In genomic region chr1:91781371-91781825, GRCh38 we compare ENCODE assay signal across 10 cellular contexts.
A peak's percentile ranks its signal among the peaks of the same experiment; 100 is the strongest.
DNase-seq lines count a peak whose midpoint lies in the region; ATAC-seq and TF ChIP-seq lines count a peak whose summit lies in the region.
"Had no signal": no experiment of that assay in that cellular context is flagged by ENCODE, and none has a peak within 500 bp of the region (broad histone marks: within the 10 kb centered on the region; RNA-seq: fewer than 3 reads in every experiment).

No MANE protein-coding gene starts in this region.

- no peaks in the 10 kb centered on the region for H3K36me3 ChIP-seq in A673 (ENCODE audit: insufficient read depth, low read length, poor library complexity, severe bottlenecking)
- H3K36me3 ChIP-seq in IMR-90 (ENCODE audit: control insufficient read depth, insufficient read depth, low read length), result no peaks in the 10 kb centered on the region
- H3K36me3 ChIP-seq in muscle layer of colon (ENCODE audit: insufficient read depth, low read length), result peaks cover 8% of the 10 kb centered on the region

- H3K4me3 ChIP-seq in A673 (ENCODE audit: low read depth, low read length, poor library complexity, severe bottlenecking), result no peak overlapping the region
- H3K4me3 ChIP-seq in IMR-90 (ENCODE audit: insufficient read depth, low read depth, low read length), result no peak overlapping the region
- H3K4me3 ChIP-seq in muscle layer of colon (ENCODE audit: low read depth in 1 of 2, low read length in 2 of 2), result no peak overlapping the region

- no peaks in the 10 kb centered on the region for H3K9me3 Mint-ChIP-seq in central memory CD8-positive, alpha-beta T cell
- H3K9me3 Mint-ChIP-seq: CD4-positive, CD25-positive, alpha-beta regulatory T cell had no signal

- POLR2A ChIA-PET in A673 (lab: Charles Lee; ENCODE audit: low non-redundant PET), result interaction anchor here (0.6 kb wide), 1 partner anchor 407 kb away, joined by 3 read pairs; no protein-coding TSS in a partner anchor
- POLR2A ChIA-PET in IMR-90 (lab: Charles Lee; ENCODE audit: unreplicated experiment), result interaction anchor here (0.6 kb wide), 1 partner anchor 147 kb away, joined by 4 read pairs; no protein-coding TSS in a partner anchor

- peaks cover 31% of the 10 kb centered on the region for H3K36me3 Mint-ChIP-seq in central memory CD8-positive, alpha-beta T cell (ENCODE audit: insufficient read depth)

- DNase-seq in A673 (ENCODE audit: low spot score) (peak; percentile 83), IMR-90 (peak; percentile 93), ecto neural progenitor cell (ENCODE audit: low spot score) (no peak), NCI-H1436 (lab: John Stamatoyannopoulos, UW) (no peak)
- DNase-seq in central memory CD8-positive, alpha-beta T cell (ENCODE audit: low spot score in 2 of 2), result no peak
- DNase-seq: CD4-positive, CD25-positive, alpha-beta regulatory T cell had no signal

- H3K4me1 Mint-ChIP-seq in central memory CD8-positive, alpha-beta T cell, result peaks cover 56% of the 10 kb centered on the region

- H2BK120ac ChIP-seq in IMR-90 (ENCODE audit: low read depth, low read length), result peak overlapping the region; percentile 29

- H3K27ac Mint-ChIP-seq in central memory CD8-positive, alpha-beta T cell (ENCODE audit: low read depth), result peak overlapping the region; percentile 73
- H3K27ac Mint-ChIP-seq: activated naive CD8-positive, alpha-beta T cell had no signal

- no peak overlapping the region for H2AFZ ChIP-seq in IMR-90 (replicated peaks; ENCODE audit: low read length, poor library complexity)

- ATAC-seq in IMR-90 (ENCODE audit: low read depth), result peak; percentile 91
- ATAC-seq in central memory CD8-positive, alpha-beta T cell (replicated peaks; ENCODE audit: extremely low read depth, poor library complexity, severe bottlenecking), result no peak
- no peak for ATAC-seq in GM21576 (IDR thresholded peaks at IDR 0.05; ENCODE audit: unreplicated experiment)
- no peak for ATAC-seq in HG02870 (IDR thresholded peaks at IDR 0.05; ENCODE audit: unreplicated experiment)

- no peaks in the 10 kb centered on the region for H3K27me3 Mint-ChIP-seq in central memory CD8-positive, alpha-beta T cell
- H3K27me3 Mint-ChIP-seq: activated naive CD8-positive, alpha-beta T cell; CD4-positive, CD25-positive, alpha-beta regulatory T cell had no signal

- peaks cover 0 to 4% of the 10 kb centered on the region in 2 experiments; a peak in 2 of 4 replicates for H3K79me1 ChIP-seq in IMR-90 (ENCODE audit: low read depth in 1 of 2, low read length in 2 of 2)

- H3K9ac ChIP-seq in IMR-90 (ENCODE audit: low read depth, low read length) (no peak overlapping the region), muscle layer of colon (ENCODE audit: low read length) (no peak overlapping the region)

- peak overlapping the region; percentile 92 for H3K4ac ChIP-seq in IMR-90 (ENCODE audit: low read depth, low read length)

- in situ Hi-C loops in IMR-90 (cut with MboI; ENCODE audit: low sequenced_read_pairs), result no loop called here

- no peak overlapping the region for H2AK9ac ChIP-seq in IMR-90 (replicated peaks; ENCODE audit: low read depth, low read length, poor library complexity)

- dilution Hi-C loops in IMR-90 (cut with HindIII; ENCODE audit: low sequenced_read_pairs, unreplicated experiment), result no loop called here

- peak overlapping the region; percentile 19; the same call in 1 of the 2 replicates for H3K4me2 ChIP-seq in IMR-90 (ENCODE audit: low read depth, low read length)

- peak overlapping the region; percentile 84; the same call in 1 of the 2 replicates for H3K18ac ChIP-seq in IMR-90 (ENCODE audit: low read depth, low read length)

- TF ChIP-seq CTCF in A673 (conservative IDR thresholded peaks at IDR 0.05; ENCODE audit: low read depth, low read length) (no peak), IMR-90 (conservative IDR thresholded peaks at IDR 0.05; ENCODE audit: low read depth, low read length) (no peak)

- H2BK5ac ChIP-seq in IMR-90 (ENCODE audit: low read depth, low read length, poor library complexity, severe bottlenecking), result peak overlapping the region; percentile 9

- H2AK5ac ChIP-seq in IMR-90 (ENCODE audit: low read depth, low read length), result peak overlapping the region; percentile 95; the same call in 1 of the 2 replicates

- peak overlapping the region; percentile 35 for H2BK20ac ChIP-seq in IMR-90 (ENCODE audit: low read depth, low read length)

- no peak for TF ChIP-seq RAD21 in IMR-90 (IDR thresholded peaks at IDR 0.05; ENCODE audit: low read length)

- H3K56ac ChIP-seq in IMR-90 (ENCODE audit: extremely low read depth, insufficient read depth, low read length), result peak overlapping the region; percentile 47

- H3K4me1 ChIP-seq in A673 (ENCODE audit: insufficient read depth, low read length, poor library complexity, severe bottlenecking) (peaks cover 19% of the 10 kb centered on the region), IMR-90 (ENCODE audit: control insufficient read depth, insufficient read depth, low read length) (peaks cover 20% of the 10 kb centered on the region), muscle layer of colon (ENCODE audit: insufficient read depth, low read length) (peaks cover 59% of the 10 kb centered on the region)

- H4K20me1 ChIP-seq in IMR-90 (ENCODE audit: insufficient read depth, low read length), result no peaks in the 10 kb centered on the region

- no peak overlapping the region for H4K5ac ChIP-seq in IMR-90 (ENCODE audit: low read depth, low read length)

- H3K14ac ChIP-seq in IMR-90 (replicated peaks; ENCODE audit: low read depth, low read length), result peak overlapping the region; percentile 28

- peak overlapping the region; percentile 14 to 50; a peak in 2 of 4 replicates for H4K8ac ChIP-seq in IMR-90 (ENCODE audit: low read depth in 2 of 2, low read length in 2 of 2)

- H3K27ac ChIP-seq in A673 (ENCODE audit: low read depth, low read length, poor library complexity, severe bottlenecking) (peak overlapping the region; percentile 76), IMR-90 (ENCODE audit: insufficient read depth, low read length) (peak overlapping the region; percentile 87; the same call in 1 of the 2 replicates), muscle layer of colon (ENCODE audit: low read depth, low read length) (peak overlapping the region; percentile 70)

- WGBS in IMR-90 (ENCODE audit: extremely low coverage in 2 of 2, insufficient read length in 1 of 2), 2 experiments, result no CpG with 5 or more reads among the region's 4 CpGs

- peak overlapping the region; percentile 96; the same call in 1 of the 2 replicates for H3K23ac ChIP-seq in IMR-90 (ENCODE audit: low read depth, low read length)

- H3K4me3 Mint-ChIP-seq in central memory CD8-positive, alpha-beta T cell, result no peak overlapping the region
- H3K4me3 Mint-ChIP-seq: activated naive CD8-positive, alpha-beta T cell; CD4-positive, CD25-positive, alpha-beta regulatory T cell had no signal

- BruUV-seq in A673 (replicated peaks; lab: Mats Ljungman, UMichigan), result no TSS peak
- no TSS peak for BruUV-seq in IMR-90 (replicated peaks; lab: Mats Ljungman, UMichigan)

- no peaks in the 10 kb centered on the region for H3K9me3 ChIP-seq in A673 (ENCODE audit: low read depth, low read length, poor library complexity, severe bottlenecking)
- no peaks in the 10 kb centered on the region for H3K9me3 ChIP-seq in IMR-90 (ENCODE audit: control insufficient read depth, insufficient read depth, low read length)
- no peaks in the 10 kb centered on the region for H3K9me3 ChIP-seq in muscle layer of colon (ENCODE audit: low read length)

- peak overlapping the region; percentile 81; the same call in 1 of the 2 replicates for H4K91ac ChIP-seq in IMR-90 (ENCODE audit: insufficient read depth, low read depth, low read length)

- no peak for TF ChIP-seq POLR2A in IMR-90 (IDR thresholded peaks at IDR 0.05; ENCODE audit: low read depth, low read length)

- H3K27me3 ChIP-seq in A673 (replicated peaks; ENCODE audit: insufficient read depth, low read depth, low read length, poor library complexity) (no peaks in the 10 kb centered on the region), IMR-90 (ENCODE audit: control insufficient read depth, insufficient read depth, low read length) (no peaks in the 10 kb centered on the region), muscle layer of colon (ENCODE audit: control insufficient read depth in 1 of 2, insufficient read depth in 2 of 2, low read length in 2 of 2) (no peaks in the 10 kb centered on the region)

- CTCF ChIA-PET in A673 (lab: Charles Lee), result no interaction called here
- CTCF ChIA-PET in IMR-90 (lab: Yijun Ruan, JAX), result interaction anchor here (0.6 to 1.1 kb wide), 6 partner anchors 10 to 358 kb away, joined by 4 to 5 read pairs (median 4); no protein-coding TSS in a partner anchor

- intact Hi-C loops in A673 (cut with micrococcal nuclease; ENCODE audit: unreplicated experiment) (no loop called here), IMR-90 (cut with micrococcal nuclease) (loop anchor here (5.0 kb wide), 1 partner anchor 106 kb away; the partner anchor contains the start of gene TGFBR3)

- peaks cover 15% of the 10 kb centered on the region for H3K9me1 ChIP-seq in IMR-90 (ENCODE audit: insufficient read depth, low read length)

- peak overlapping the region; percentile 31; the same call in 1 of the 3 replicates for H2BK15ac ChIP-seq in IMR-90 (ENCODE audit: low read depth, low read length)

TF ChIP-seq in IMR-90, 13 proteins besides CTCF, POLR2A, EP300 and RAD21:
- TF ChIP-seq MXI1 (IDR thresholded peaks at IDR 0.05; ENCODE audit: borderline replicate concordance, low read depth, low read length) (no peak), USF2 (IDR thresholded peaks at IDR 0.05; ENCODE audit: low read depth, low read length) (no peak), FOS (IDR thresholded peaks at IDR 0.05; ENCODE audit: low read depth, low read length) (peak; percentile 93), BHLHE40 (IDR thresholded peaks at IDR 0.05; ENCODE audit: low read depth, low read length) (no peak), MAFK (IDR thresholded peaks at IDR 0.05; ENCODE audit: low read depth, low read length) (0 out of 2 replicates have a peak, but pooled peaks have one; percentile 11), NFE2L2 (IDR thresholded peaks at IDR 0.05; ENCODE audit: low read depth, low read length) (no peak)

Comparison
In these comparisons a context has a peak if more than half of its experiments do, and no peak if none do; other contexts are left out.
1. DNase-seq: peak in A673 (single experiment) and IMR-90 (single experiment); none in central memory CD8-positive, alpha-beta T cell (0 of 2), ecto neural progenitor cell (single experiment) and NCI-H1436 (single experiment).
2. Peak in every context shown above with its lines, with median percentiles within 50 percentile points of each other: H3K27ac ChIP-seq.